ENCODE assay signal across 1 cellular context in the genomic region with DNA sequence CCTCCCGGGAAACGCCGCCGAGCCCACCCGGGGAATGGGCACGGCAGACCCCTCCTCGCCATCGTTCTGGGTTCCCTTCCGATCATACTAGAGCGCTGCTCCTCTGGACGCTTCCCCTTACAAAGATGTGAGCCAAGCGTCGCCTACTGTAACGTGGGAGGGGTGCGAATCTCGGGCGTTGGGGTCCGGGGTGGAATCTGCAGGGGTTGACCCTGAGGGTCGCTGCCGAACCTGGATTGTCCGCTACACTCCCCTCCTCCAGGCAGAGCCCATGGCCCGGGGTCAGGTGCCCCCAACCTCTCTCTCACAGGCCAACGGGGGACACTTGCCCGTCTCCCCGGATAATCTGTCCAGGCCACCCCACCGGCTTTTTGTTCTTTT.
TF ChIP-seq lines count a peak whose summit lies in the region.

No MANE protein-coding gene starts in this region.

TF ChIP-seq in IMR-90, 13 proteins besides CTCF, POLR2A, EP300 and RAD21 (continued from another document):
- TF ChIP-seq MXI1 (IDR thresholded peaks at IDR 0.05; ENCODE audit: borderline replicate concordance, low read depth, low read length) (no peak), BHLHE40 (IDR thresholded peaks at IDR 0.05; ENCODE audit: low read depth, low read length) (no peak), SMC3 (IDR thresholded peaks at IDR 0.05; ENCODE audit: low read depth, low read length) (no peak), RFX5 (IDR thresholded peaks at IDR 0.05; ENCODE audit: low read depth, low read length) (no peak), MAZ (IDR thresholded peaks at IDR 0.05; ENCODE audit: borderline replicate concordance, low read depth, low read length) (no peak), CHD1 (IDR thresholded peaks at IDR 0.05; ENCODE audit: low read depth, low read length) (no peak), FOS (IDR thresholded peaks at IDR 0.05; ENCODE audit: low read depth, low read length) (no peak)
